In the genomic region with DNA sequence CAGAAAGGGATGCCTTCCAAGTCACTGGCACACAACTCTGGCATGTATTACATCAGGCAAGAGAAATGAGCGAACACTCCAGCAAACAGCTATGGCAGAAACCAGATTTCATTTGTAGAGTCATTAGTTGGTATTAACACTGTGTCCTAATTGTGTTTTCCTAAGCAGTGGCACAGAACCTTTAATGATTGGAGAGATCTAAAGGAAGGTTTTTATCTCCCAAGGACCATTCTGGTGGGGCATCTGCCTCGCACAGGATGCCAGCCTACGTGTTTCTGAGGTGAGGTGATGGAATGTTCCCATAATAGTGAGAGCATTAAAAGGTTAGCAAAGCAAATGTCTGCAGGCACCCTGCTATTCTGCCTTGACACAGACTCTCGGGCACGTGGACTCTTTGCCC, we compare ENCODE assay signal across 13 cellular contexts.
"Had no signal": no experiment of that assay in that cellular context is flagged by ENCODE, and none has a peak within 500 bp of the region (broad histone marks: within the 10 kb centered on the region; RNA-seq: fewer than 3 reads in every experiment).

No MANE protein-coding gene starts in this region.

- DNase-seq: cortex of kidney; effector CD8-positive, alpha-beta T cell; esophagus squamous epithelium; foreskin melanocyte; gastrocnemius medialis; glutamatergic neuron; hippocampal formation; lower lobe of right lung; mesenchymal stem cell; midbrain had no signal

- H3K9me3 ChIP-seq: colonic mucosa, esophagus squamous epithelium, gastrocnemius medialis, heart right ventricle, lower lobe of right lung had no signal

- H3K27me3 ChIP-seq: colonic mucosa, esophagus squamous epithelium, gastrocnemius medialis had no signal

- H3K27ac ChIP-seq: colonic mucosa, epithelial cell of prostate, esophagus squamous epithelium, gastrocnemius medialis, heart right ventricle, lower lobe of right lung had no signal

- H3K4me3 ChIP-seq: colonic mucosa, esophagus squamous epithelium, gastrocnemius medialis, heart right ventricle, lower lobe of right lung had no signal

- H3K36me3 ChIP-seq: colonic mucosa, esophagus squamous epithelium, gastrocnemius medialis, heart right ventricle, lower lobe of right lung had no signal

- H3K4me1 ChIP-seq: colonic mucosa, esophagus squamous epithelium, gastrocnemius medialis, heart right ventricle, lower lobe of right lung had no signal
